Comparison of ENCODE assay signal across 1 cellular context in genomic region chrX:48937065-48937907, GRCh38.
TF ChIP-seq lines count a peak whose summit lies in the region.

No MANE protein-coding gene starts in this region.

TF ChIP-seq in K562, 482 proteins besides CTCF, POLR2A, EP300 and RAD21 (continued from another document and continues in another):
- TF ChIP-seq E2F1 (CRISPR knock-in tag; IDR thresholded peaks at IDR 0.05) (no peak), DEAF1 (CRISPR knock-in tag; IDR thresholded peaks at IDR 0.05) (no peak), ARHGAP35 (IDR thresholded peaks at IDR 0.05; ENCODE audit: partially characterized antibody) (no peak), KLF13 (tag; IDR thresholded peaks at IDR 0.05; ENCODE audit: borderline replicate concordance, low read depth) (peak; percentile 52; the same call in 1 of the 2 replicates), TFAM (CRISPR knock-in tag; conservative IDR thresholded peaks at IDR 0.05) (no peak), GTF2A2 (tag; IDR thresholded peaks at IDR 0.05) (no peak), EWSR1 (IDR thresholded peaks at IDR 0.05; ENCODE audit: borderline replicate concordance, low read depth, partially characterized antibody) (no peak), DMBX1 (CRISPR knock-in tag; IDR thresholded peaks at IDR 0.05; ENCODE audit: borderline replicate concordance) (peak; percentile 63; the same call in 1 of the 2 replicates), YY1 (IDR thresholded peaks at IDR 0.05; ENCODE audit: borderline replicate concordance in 1 of 3, control insufficient read depth in 1 of 3, extremely low read depth in 1 of 3, insufficient read depth in 3 of 3, insufficient read length in 1 of 3, insufficient replicate concordance in 2 of 3, low read depth in 1 of 3, low read length in 2 of 3) (no peak), ZNF124 (CRISPR knock-in tag; IDR thresholded peaks at IDR 0.05) (no peak), CUX1 (CRISPR knock-in tag; IDR thresholded peaks at IDR 0.05) (no peak), ZNF655 (CRISPR knock-in tag; IDR thresholded peaks at IDR 0.05) (no peak), RNF219 (CRISPR knock-in tag; IDR thresholded peaks at IDR 0.05) (no peak), HNRNPH1 (optimal IDR thresholded peaks at IDR 0.05; ENCODE audit: low read depth, low read length) (no peak), ZNF583 (CRISPR knock-in tag; IDR thresholded peaks at IDR 0.05) (no peak; the same call in 1 of the 2 replicates), ZKSCAN1 (IDR thresholded peaks at IDR 0.05; ENCODE audit: low read depth, low read length) (peak; percentile 80; the same call in 1 of the 2 replicates), SRSF9 (IDR thresholded peaks at IDR 0.05; ENCODE audit: borderline replicate concordance, low read depth, low read length) (no peak), ZSCAN29 (IDR thresholded peaks at IDR 0.05) (no peak), ZNF395 (CRISPR knock-in tag; IDR thresholded peaks at IDR 0.05) (peak; percentile 75), HOMEZ (CRISPR knock-in tag; IDR thresholded peaks at IDR 0.05) (no peak), GATAD2B (IDR thresholded peaks at IDR 0.05; ENCODE audit: borderline replicate concordance) (no peak), GMEB1 (CRISPR knock-in tag; IDR thresholded peaks at IDR 0.05) (peak; percentile 5; the same call in 1 of the 2 replicates), SUPT5H (IDR thresholded peaks at IDR 0.05) (no peak), MLX (CRISPR knock-in tag; conservative IDR thresholded peaks at IDR 0.05) (no peak), BRF2 (IDR thresholded peaks at IDR 0.05; ENCODE audit: borderline replicate concordance, insufficient read depth, insufficient read length) (no peak), ZC3H8 (IDR thresholded peaks at IDR 0.05) (no peak), ZNF717 (CRISPR knock-in tag; IDR thresholded peaks at IDR 0.05) (no peak), NFIC (IDR thresholded peaks at IDR 0.05) (no peak), MXI1 (IDR thresholded peaks at IDR 0.05; ENCODE audit: low read depth, low read length) (no peak), ZNF41 (CRISPR knock-in tag; conservative IDR thresholded peaks at IDR 0.05) (no peak), SPI1 (IDR thresholded peaks at IDR 0.05; ENCODE audit: borderline replicate concordance, low read depth, low read length) (peak; percentile 87), MYNN (IDR thresholded peaks at IDR 0.05) (0 out of 2 replicates have a peak, but pooled peaks have one; percentile 46), MYNN (CRISPR knock-in tag; IDR thresholded peaks at IDR 0.05) (no peak), ESRRB (CRISPR knock-in tag; IDR thresholded peaks at IDR 0.05; ENCODE audit: borderline replicate concordance) (no peak), HINFP (tag; conservative IDR thresholded peaks at IDR 0.05; ENCODE audit: low read depth) (no peak), KLF16 (IDR thresholded peaks at IDR 0.05) (peak; percentile 72; the same call in 1 of the 2 replicates), ARID1B (IDR thresholded peaks at IDR 0.05) (peak; percentile 70), ZNF384 (IDR thresholded peaks at IDR 0.05; ENCODE audit: low read depth, low read length) (no peak), MECOM (CRISPR knock-in tag; IDR thresholded peaks at IDR 0.05) (no peak)
